Comparison of ENCODE assay signal across 8 cellular contexts in the genomic region with DNA sequence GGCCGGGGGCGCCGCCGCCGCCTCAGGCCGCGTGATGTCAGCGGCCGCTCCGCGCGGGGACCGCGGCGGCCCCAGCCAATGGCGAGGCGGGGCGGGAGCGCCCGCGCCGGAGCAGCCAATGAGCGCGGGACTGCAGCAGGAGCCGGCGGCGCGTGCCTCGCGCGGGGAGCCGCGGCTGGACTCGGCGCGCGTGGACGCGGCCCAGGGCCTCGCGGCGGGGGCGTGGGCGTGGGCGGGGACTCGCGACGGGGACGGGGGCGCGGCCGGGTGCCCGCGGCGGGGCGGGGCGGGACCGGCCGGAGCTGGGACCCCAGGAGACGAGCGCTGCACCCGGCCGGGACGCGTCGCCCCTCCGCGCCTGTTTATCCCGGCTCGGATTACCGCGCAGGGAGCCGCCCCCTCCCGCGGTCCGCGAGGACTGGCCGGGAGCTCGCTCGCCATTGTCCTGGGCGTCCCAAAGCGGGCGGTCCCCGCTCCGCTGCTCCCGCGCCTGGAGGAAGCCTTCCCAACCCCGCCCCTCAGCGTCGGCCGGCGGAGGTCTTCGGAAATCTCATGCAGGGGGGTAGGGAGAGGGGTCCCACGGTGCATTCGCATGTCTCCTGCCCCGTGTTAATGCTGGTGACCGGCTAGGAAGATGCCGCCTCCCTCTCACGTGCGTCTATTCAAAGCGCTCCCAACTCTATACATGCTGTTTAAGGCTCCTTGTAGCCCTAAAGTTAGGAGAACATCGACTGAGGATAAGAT. TPM values are rescaled to one million over a fixed set of nuclear protein-coding genes. Genes with fewer than 3 reads are reported as not detected.
DNase-seq lines count a peak whose midpoint lies in the region; ATAC-seq and TF ChIP-seq lines count a peak whose summit lies in the region.

Gene RNF157, minus strand, starts transcription at position 33 of the 744 bp plus-strand sequence. CDS start 253 bp downstream, outside the sequence.

- peak within 1 kb of the TSS; percentile 19 for H3K27ac ChIP-seq in temporal lobe (ENCODE audit: low read depth, low read length)

- peak; percentile 46 for ATAC-seq in HG02938 (IDR thresholded peaks at IDR 0.05; ENCODE audit: unreplicated experiment)
- ATAC-seq in naive B cell (ENCODE audit: low read depth in 2 of 2), result peak; percentile 89

- peaks cover 3% of the 10 kb centered on the region for H3K9me3 Mint-ChIP-seq in activated T-helper 1 cell treated with anti-CD3 and anti-CD28 coated beads, Interleukin-12 subunit alpha, Interleukin-12 subunit beta, Interleukin-2, Interleukin-4 antibody, amounts not matched to agents 30 ng/mL and 10 ng/mL and 1 ng/mL, durations not matched to agents 14 hours and 24 hours and 36 hours
- peaks cover 0 to 3% (median 0%) of the 10 kb centered on the region in 7 donors for H3K9me3 Mint-ChIP-seq in naive B cell

- TF ChIP-seq CTCF in GM13976 (IDR thresholded peaks at IDR 0.05; ENCODE audit: borderline replicate concordance, control extremely low read depth, extremely low read depth, insufficient read depth, missing control alignments), result no peak
- TF ChIP-seq CTCF in fibroblast of mammary gland (conservative IDR thresholded peaks at IDR 0.05; ENCODE audit: control insufficient read depth, insufficient read depth, low read depth, low read length), result no peak

- peaks cover 69% of the 10 kb centered on the region for H3K4me1 Mint-ChIP-seq in activated T-helper 1 cell treated with anti-CD3 and anti-CD28 coated beads, Interleukin-12 subunit alpha, Interleukin-12 subunit beta, Interleukin-2, Interleukin-4 antibody, amounts not matched to agents 30 ng/mL and 10 ng/mL and 1 ng/mL, durations not matched to agents 14 hours and 24 hours and 36 hours (ENCODE audit: low read depth)
- H3K4me1 Mint-ChIP-seq in naive B cell, result peaks cover 8 to 16% (median 12%) of the 10 kb centered on the region in 3 donors

- H3K4me3 Mint-ChIP-seq in activated T-helper 1 cell treated with anti-CD3 and anti-CD28 coated beads, Interleukin-12 subunit alpha, Interleukin-12 subunit beta, Interleukin-2, Interleukin-4 antibody, amounts not matched to agents 30 ng/mL and 10 ng/mL and 1 ng/mL, durations not matched to agents 14 hours and 24 hours and 36 hours, result peak within 1 kb of the TSS; percentile 90
- peak within 1 kb of the TSS; percentile 84 to 94 (median 90) for H3K4me3 Mint-ChIP-seq in naive B cell

- peak within 1 kb of the TSS; percentile 37 for H3K4me3 ChIP-seq in fibroblast of mammary gland (ENCODE audit: control insufficient read depth, low read depth, low read length)

- DNase-seq in GM13976 (ENCODE audit: low spot score) (peak; percentile 84), NCI-H774 (lab: John Stamatoyannopoulos, UW) (peak; percentile 81), fibroblast of mammary gland (ENCODE audit: low read depth) (peak; percentile 48), naive B cell (peak; percentile 53), SIG-M5 (lab: John Stamatoyannopoulos, UW) (no peak)
- peak; percentile 75 for DNase-seq in activated T-helper 1 cell treated with anti-CD3 and anti-CD28 coated beads, Interleukin-12 subunit alpha, Interleukin-12 subunit beta, Interleukin-2, Interleukin-4 antibody, amounts not matched to agents 30 ng/mL and 10 ng/mL and 1 ng/mL, durations not matched to agents 14 hours and 24 hours and 36 hours (ENCODE audit: low spot score)

- H3K27me3 Mint-ChIP-seq in activated T-helper 1 cell treated with anti-CD3 and anti-CD28 coated beads, Interleukin-12 subunit alpha, Interleukin-12 subunit beta, Interleukin-2, Interleukin-4 antibody, amounts not matched to agents 30 ng/mL and 10 ng/mL and 1 ng/mL, durations not matched to agents 14 hours and 24 hours and 36 hours (ENCODE audit: insufficient read depth), result no peaks in the 10 kb centered on the region
- peaks cover 32 to 48% (median 33%) of the 10 kb centered on the region in 3 donors for H3K27me3 Mint-ChIP-seq in naive B cell

- intact Hi-C loops in activated T-helper 1 cell treated with anti-CD3 and anti-CD28 coated beads, Interleukin-12 subunit alpha, Interleukin-12 subunit beta, Interleukin-2, Interleukin-4 antibody, amounts not matched to agents 30 ng/mL and 10 ng/mL and 1 ng/mL, durations not matched to agents 14 hours and 24 hours and 36 hours (cut with micrococcal nuclease), result loop anchor here (1.0 to 2.0 kb wide), 3 partner anchors 23 to 48 kb away; no protein-coding TSS in a partner anchor

- peaks cover 7% of the 10 kb centered on the region for H3K36me3 Mint-ChIP-seq in activated T-helper 1 cell treated with anti-CD3 and anti-CD28 coated beads, Interleukin-12 subunit alpha, Interleukin-12 subunit beta, Interleukin-2, Interleukin-4 antibody, amounts not matched to agents 30 ng/mL and 10 ng/mL and 1 ng/mL, durations not matched to agents 14 hours and 24 hours and 36 hours (ENCODE audit: low read depth)
- no peaks in the 10 kb centered on the region for H3K36me3 Mint-ChIP-seq in naive B cell

- in situ Hi-C loops in GM13976 (cut with MboI; ENCODE audit: low sequenced_read_pairs, unreplicated experiment), result no loop called here

- peak within 1 kb of the TSS; percentile 90 for H3K27ac Mint-ChIP-seq in activated T-helper 1 cell treated with anti-CD3 and anti-CD28 coated beads, Interleukin-12 subunit alpha, Interleukin-12 subunit beta, Interleukin-2, Interleukin-4 antibody, amounts not matched to agents 30 ng/mL and 10 ng/mL and 1 ng/mL, durations not matched to agents 14 hours and 24 hours and 36 hours
- H3K27ac Mint-ChIP-seq in naive B cell, result peak within 1 kb of the TSS in 5 of 6 donors; percentile 52 to 93 (median 81)

RNA-seq across cellular contexts. Expression of gene RNF157, which starts in this region (rescaled TPM):
- 50.4 and 51.7 TPM in 2 replicates for total RNA-seq in activated T-helper 1 cell treated with anti-CD3 and anti-CD28 coated beads, Interleukin-12 subunit alpha, Interleukin-12 subunit beta, Interleukin-2, Interleukin-4 antibody, amounts not matched to agents 30 ng/mL and 10 ng/mL and 1 ng/mL, durations not matched to agents 14 hours and 24 hours and 36 hours
- under 1 TPM in 5 of 6 donors, not detected in 1; 0.09 to 0.71 (median 0.22) TPM for polyA plus RNA-seq in naive B cell (ENCODE audit: low read depth in 6 of 6)
- total RNA-seq in temporal lobe, result 23.1 TPM

Comparison
In these comparisons a context has a peak if more than half of its experiments do, and no peak if none do; other contexts are left out.
1. Peak in DNase-seq and ATAC-seq in naive B cell; RNA of the gene not detected or under 1 TPM.